32 cellular contexts compared by ENCODE assay signal in genomic region chr10:117884592-117884991, GRCh38.
"Had no signal": no experiment of that assay in that cellular context is flagged by ENCODE, and none has a peak within 500 bp of the region (broad histone marks: within the 10 kb centered on the region; RNA-seq: fewer than 3 reads in every experiment).

No MANE protein-coding gene starts in this region.

- H3K4me1 Mint-ChIP-seq: activated CD4-positive, alpha-beta T cell treated with anti-CD3 and anti-CD28 coated beads for 36 hours; activated CD4-positive, alpha-beta T cell treated with anti-CD3 and anti-CD28 coated beads, Interleukin-2, amount 10 ng/mL, durations not matched to agents 7 days and 5 days; activated naive CD4-positive, alpha-beta T cell treated with anti-CD3 and anti-CD28 coated beads, Interleukin-2, amount 10 ng/mL, durations not matched to agents 7 days and 5 days; activated naive CD8-positive, alpha-beta T cell treated with anti-CD3 and anti-CD28 coated beads, Interleukin-2, amount 50 U/mL, for 24 hours; central memory CD8-positive, alpha-beta T cell had no signal

- H3K36me3 Mint-ChIP-seq: activated CD4-positive, alpha-beta memory T cell treated with anti-CD3 and anti-CD28 coated beads for 36 hours; activated naive CD4-positive, alpha-beta T cell treated with anti-CD3 and anti-CD28 coated beads, Interleukin-2, amount 10 ng/mL, durations not matched to agents 7 days and 5 days; activated naive CD8-positive, alpha-beta T cell had no signal

- H3K4me1 ChIP-seq: SJCRH30 had no signal

- ATAC-seq: activated CD4-positive, CD25-positive, alpha-beta regulatory T cell treated with anti-CD3 and anti-CD28 coated beads, Interleukin-2, amount 50 U/mL, for 24 hours; activated T-cell treated with anti-CD3 and anti-CD28 coated beads, Interleukin-2, amount 50 U/mL, for 4 hours; Panc1 had no signal

- DNase-seq: activated CD4-positive, alpha-beta T cell treated with anti-CD3 and anti-CD28 coated beads, Interleukin-2, amount 10 ng/mL, durations not matched to agents 7 days and 5 days; activated CD8-positive, alpha-beta memory T cell treated with anti-CD3 and anti-CD28 coated beads, Interleukin-2, amount 50 U/mL, for 4 hours; activated gamma-delta T cell treated with Interleukin-2 at 50 U/mL for 16 hours; activated naive CD4-positive, alpha-beta T cell treated with anti-CD3 and anti-CD28 coated beads, Interleukin-2, amount 10 ng/mL, durations not matched to agents 7 days and 5 days; activated T-cell treated with anti-CD3 and anti-CD28 coated beads for 4 hours; activated T-cell treated with anti-CD3 and anti-CD28 coated beads, Interleukin-2, amount 50 U/mL, for 4 hours; anterior cingulate cortex; Karpas-422; KBM-7; NCI-H1105; NCI-H1417 treated with DMSO at 0.1 percent for 48 hours; NCI-H187 treated with DMSO at 0.1 percent for 48 hours; NCI-H2081; NCI-H2171 treated with DMSO at 0.1 percent for 48 hours; NCI-H2227 treated with DMSO at 0.1 percent for 48 hours; NCI-H446 treated with DMSO at 0.1 percent for 48 hours; NCI-H524; NCI-H82; SHP77; SJCRH30 had no signal

- H3K9me3 ChIP-seq: SJCRH30 had no signal

- H3K27ac Mint-ChIP-seq: activated CD4-positive, alpha-beta memory T cell treated with anti-CD3 and anti-CD28 coated beads for 36 hours; activated CD4-positive, alpha-beta T cell treated with anti-CD3 and anti-CD28 coated beads for 36 hours; activated CD4-positive, alpha-beta T cell treated with anti-CD3 and anti-CD28 coated beads, Interleukin-2, amount 10 ng/mL, durations not matched to agents 7 days and 5 days; activated naive CD4-positive, alpha-beta T cell treated with anti-CD3 and anti-CD28 coated beads, Interleukin-2, amount 10 ng/mL, durations not matched to agents 7 days and 5 days; activated naive CD8-positive, alpha-beta T cell; activated naive CD8-positive, alpha-beta T cell treated with anti-CD3 and anti-CD28 coated beads, Interleukin-2, amount 50 U/mL, for 24 hours; activated T-helper 1 cell treated with anti-CD3 and anti-CD28 coated beads, Interleukin-12 subunit alpha, Interleukin-12 subunit beta, Interleukin-2, Interleukin-4 antibody, amounts not matched to agents 30 ng/mL and 10 ng/mL and 1 ng/mL, durations not matched to agents 14 hours and 24 hours and 36 hours; T-helper 1 cell treated with Interleukin-12 subunit alpha and Interleukin-12 subunit beta and Interleukin-4 antibody, amounts not matched to agents 30 μg/mL and 1 μg/mL, for 36 hours; T-helper 2 cell treated with Interferon-gamma antibody and Interleukin-4, amounts not matched to agents 5 μg/mL and 100 μg/mL, for 36 hours had no signal

- H3K27ac ChIP-seq: cardiac muscle cell, SJCRH30, SK-N-MC had no signal

- H3K4me3 ChIP-seq: cardiac muscle cell, SJCRH30, SK-N-MC had no signal

- H3K27me3 ChIP-seq: SJCRH30 had no signal

- H3K4me3 Mint-ChIP-seq: activated CD4-positive, alpha-beta memory T cell treated with anti-CD3 and anti-CD28 coated beads for 36 hours; activated CD4-positive, alpha-beta T cell treated with anti-CD3 and anti-CD28 coated beads for 36 hours; activated CD4-positive, alpha-beta T cell treated with anti-CD3 and anti-CD28 coated beads, Interleukin-2, amount 10 ng/mL, durations not matched to agents 7 days and 5 days; activated naive CD4-positive, alpha-beta T cell treated with anti-CD3 and anti-CD28 coated beads, Interleukin-2, amount 10 ng/mL, durations not matched to agents 7 days and 5 days; activated naive CD8-positive, alpha-beta T cell; activated naive CD8-positive, alpha-beta T cell treated with anti-CD3 and anti-CD28 coated beads, Interleukin-2, amount 50 U/mL, for 24 hours; activated T-cell treated with anti-CD3 and anti-CD28 coated beads, Interleukin-2, amount 50 U/mL, for 4 hours; activated T-helper 1 cell treated with anti-CD3 and anti-CD28 coated beads, Interleukin-12 subunit alpha, Interleukin-12 subunit beta, Interleukin-2, Interleukin-4 antibody, amounts not matched to agents 30 ng/mL and 10 ng/mL and 1 ng/mL, durations not matched to agents 14 hours and 24 hours and 36 hours; central memory CD8-positive, alpha-beta T cell; T-helper 1 cell treated with Interleukin-12 subunit alpha and Interleukin-12 subunit beta and Interleukin-4 antibody, amounts not matched to agents 30 μg/mL and 1 μg/mL, for 36 hours; T-helper 2 cell treated with Interferon-gamma antibody and Interleukin-4, amounts not matched to agents 5 μg/mL and 100 μg/mL, for 36 hours had no signal

- H3K36me3 ChIP-seq: cardiac muscle cell, SJCRH30 had no signal

- H3K9me3 Mint-ChIP-seq: activated CD4-positive, alpha-beta memory T cell treated with anti-CD3 and anti-CD28 coated beads for 36 hours; activated CD4-positive, alpha-beta T cell treated with anti-CD3 and anti-CD28 coated beads, Interleukin-2, amount 10 ng/mL, durations not matched to agents 7 days and 5 days; activated naive CD4-positive, alpha-beta T cell treated with anti-CD3 and anti-CD28 coated beads, Interleukin-2, amount 10 ng/mL, durations not matched to agents 7 days and 5 days; activated naive CD8-positive, alpha-beta T cell treated with anti-CD3 and anti-CD28 coated beads, Interleukin-2, amount 50 U/mL, for 24 hours; activated T-cell treated with anti-CD3 and anti-CD28 coated beads, Interleukin-2, amount 50 U/mL, for 4 hours; activated T-helper 1 cell treated with anti-CD3 and anti-CD28 coated beads, Interleukin-12 subunit alpha, Interleukin-12 subunit beta, Interleukin-2, Interleukin-4 antibody, amounts not matched to agents 30 ng/mL and 10 ng/mL and 1 ng/mL, durations not matched to agents 14 hours and 24 hours and 36 hours; central memory CD8-positive, alpha-beta T cell; T-helper 1 cell treated with Interleukin-12 subunit alpha and Interleukin-12 subunit beta and Interleukin-4 antibody, amounts not matched to agents 30 μg/mL and 1 μg/mL, for 36 hours; T-helper 2 cell treated with Interferon-gamma antibody and Interleukin-4, amounts not matched to agents 5 μg/mL and 100 μg/mL, for 36 hours had no signal
